Comparison of ENCODE assay signal across 19 cellular contexts in the genomic region with DNA sequence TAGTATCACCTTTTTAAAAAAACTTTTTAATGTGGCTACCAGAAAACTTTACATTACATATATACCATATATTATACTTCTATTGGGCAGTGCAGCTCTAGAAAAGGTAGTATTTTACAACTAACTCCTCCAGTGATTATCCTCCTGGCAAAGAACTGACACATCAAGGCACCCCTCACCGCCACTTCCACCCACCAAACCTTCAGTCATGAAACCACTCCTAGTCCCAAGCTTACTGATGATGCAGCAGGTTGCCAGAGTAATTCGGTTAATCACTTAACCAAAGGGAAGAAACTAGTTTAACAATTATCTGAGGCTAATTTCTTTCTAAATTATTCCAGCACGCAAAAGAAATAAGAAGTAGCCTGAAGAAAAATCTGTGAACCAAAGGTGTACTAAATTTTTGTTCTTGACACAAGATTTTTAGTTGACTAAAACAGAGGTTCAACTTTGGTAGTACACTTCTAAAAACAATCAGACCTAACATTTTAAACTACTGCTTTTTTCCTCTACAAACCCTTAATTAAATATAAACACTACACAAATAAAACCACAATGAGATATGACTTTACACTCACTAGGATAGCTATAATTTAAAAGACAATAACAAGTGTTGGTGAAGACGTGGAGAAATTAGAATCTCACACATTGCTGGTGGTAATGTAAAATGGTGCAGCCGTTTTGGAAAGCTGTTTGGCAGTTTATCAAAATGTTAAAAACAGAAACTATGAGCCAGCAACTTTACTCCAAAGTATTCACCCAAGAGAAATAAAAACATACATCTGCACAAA. TPM values are rescaled to one million over a fixed set of nuclear protein-coding genes. Genes with fewer than 3 reads are reported as not detected.
DNase-seq lines count a peak whose midpoint lies in the region; ATAC-seq, FAIRE-seq and TF ChIP-seq lines count a peak whose summit lies in the region.
"Had no signal": no experiment of that assay in that cellular context is flagged by ENCODE, and none has a peak within 500 bp of the region (broad histone marks: within the 10 kb centered on the region; RNA-seq: fewer than 3 reads in every experiment).

No MANE protein-coding gene starts in this region.

- no peak overlapping the region for H3K27ac ChIP-seq in MM.1S (ENCODE audit: low read length)
- no peak overlapping the region; the same call in 1 of the 2 replicates for H3K27ac ChIP-seq in GM12878 (ENCODE audit: control insufficient read depth, insufficient read depth)
- H3K27ac ChIP-seq: prostate gland, testis had no signal

- TF ChIP-seq CTCF in MM.1S (IDR thresholded peaks at IDR 0.05; ENCODE audit: low read length) (no peak), GM12878 (IDR thresholded peaks at IDR 0.05 in 2 of 3, conservative IDR thresholded peaks at IDR 0.05 in 1 of 3; ENCODE audit: control insufficient read depth in 2 of 3, extremely low read depth in 1 of 3, insufficient read depth in 1 of 3, low read depth in 3 of 3, low read length in 3 of 3) (no peak)

- DNase-seq in MM.1S (peak; percentile 12), GM12878 (ENCODE audit: low read depth, low spot score) (no peak), NCI-H1092 (lab: John Stamatoyannopoulos, UW) (no peak), NCI-H2029 (lab: John Stamatoyannopoulos, UW) (no peak)
- DNase-seq in activated CD4-positive, alpha-beta memory T cell treated with anti-CD3 and anti-CD28 coated beads, Interleukin-2, amount 10 ng/mL, durations not matched to agents 7 days and 5 days: peak; percentile 28
- peak; percentile 56 for DNase-seq in stimulated activated CD8-positive, alpha-beta memory T cell treated with anti-CD3 and anti-CD28 coated beads, Interleukin-4, amount 100 ng/mL, for 48 hours
- DNase-seq: islet precursor cell, mammary epithelial cell, NCI-H187, NCI-H446 treated with DMSO at 0.1 percent for 48 hours, SHP77 treated with DMSO at 0.1 percent for 48 hours, spleen, testis had no signal

- no TSS peak for BruUV-seq in GM12878 (replicated peaks; lab: Mats Ljungman, UMichigan)

- H3K27me3 ChIP-seq in MM.1S (replicated peaks; ENCODE audit: insufficient read depth, low read length) (no peaks in the 10 kb centered on the region), GM12878 (replicated peaks in 1 of 2; ENCODE audit: control insufficient read depth in 2 of 2, insufficient read depth in 2 of 2, low read length in 1 of 2) (no peaks in the 10 kb centered on the region)
- H3K27me3 ChIP-seq: spleen, testis had no signal

- H3K4me3 ChIP-seq in MM.1S (ENCODE audit: low read length) (no peak overlapping the region), GM12878 (no peak overlapping the region)
- H3K4me3 ChIP-seq: prostate gland, spleen, testis had no signal

- POLR2A ChIA-PET in activated CD4-positive, alpha-beta memory T cell treated with anti-CD3 and anti-CD28 coated beads, Interleukin-2, amount 10 ng/mL, durations not matched to agents 7 days and 5 days (lab: Charles Lee): interaction anchor here (1.0 to 3.3 kb wide), 3 partner anchors 15 to 337 kb away, joined by 3 to 28 read pairs (median 3); a partner anchor contains a TSS
- POLR2A ChIA-PET in GM12878 (lab: Charles Lee): interaction anchor here (0.6 to 3.0 kb wide), 7 partner anchors 9 to 249 kb away, joined by 3 to 13 read pairs (median 3); no protein-coding TSS in a partner anchor

- H3K79me2 ChIP-seq in MM.1S (ENCODE audit: low read length): peaks cover 86% of the 10 kb centered on the region
- peaks cover 71% of the 10 kb centered on the region for H3K79me2 ChIP-seq in GM12878 (ENCODE audit: control insufficient read depth, insufficient read depth, low read length)

- no peak overlapping the region for H3K9ac ChIP-seq in MM.1S (ENCODE audit: low read length)
- no peak overlapping the region for H3K9ac ChIP-seq in GM12878 (ENCODE audit: control insufficient read depth, insufficient read depth, low read length)

- TF ChIP-seq RAD21 in GM12878 (IDR thresholded peaks at IDR 0.05; ENCODE audit: insufficient read depth, low read depth, low read length): no peak

- peaks cover 7% of the 10 kb centered on the region for H3K36me3 Mint-ChIP-seq in activated CD4-positive, alpha-beta memory T cell treated with anti-CD3 and anti-CD28 coated beads, Interleukin-2, amount 10 ng/mL, durations not matched to agents 7 days and 5 days (ENCODE audit: low read depth)
- H3K36me3 Mint-ChIP-seq: natural killer cell treated with Interleukin-12 subunit alpha and Interleukin-12 subunit beta and Interleukin-15 and Interleukin-18, amount 100 ng/mL, for 72 hours had no signal

- peaks cover 4% of the 10 kb centered on the region; the same call in 1 of the 2 replicates for H3K4me1 ChIP-seq in MM.1S (ENCODE audit: low read length)
- peaks cover 20% of the 10 kb centered on the region; the same call in 1 of the 2 replicates for H3K4me1 ChIP-seq in GM12878 (ENCODE audit: control insufficient read depth, insufficient read depth, low read length)
- H3K4me1 ChIP-seq: prostate gland had no signal

- peak; percentile 55 for ATAC-seq in GM12878
- no peak for ATAC-seq in HG02970 (IDR thresholded peaks at IDR 0.05; ENCODE audit: low FRiP score, unreplicated experiment)
- ATAC-seq: HCT116 had no signal

- WGBS in GM12878 (ENCODE audit: insufficient coverage, insufficient replicate concordance, low lambda C conversion rate, missing lambda C conversion rate): 72% methylated on average over 5 of the region's 5 CpGs

- no peak for TF ChIP-seq POLR2A in GM12878 (IDR thresholded peaks at IDR 0.05; ENCODE audit: low read depth, low read length)

- CTCF ChIA-PET in activated CD4-positive, alpha-beta memory T cell treated with anti-CD3 and anti-CD28 coated beads, Interleukin-2, amount 10 ng/mL, durations not matched to agents 7 days and 5 days (lab: Charles Lee): interaction anchor here (0.9 to 2.6 kb wide), 3 partner anchors 16 to 173 kb away, joined by 3 to 6 read pairs (median 3); no protein-coding TSS in a partner anchor
- CTCF ChIA-PET in GM12878 (lab: Yijun Ruan, JAX): interaction anchor here (0.5 to 3.3 kb wide), 9 partner anchors 8 to 690 kb away, joined by 3 to 19 read pairs (median 3); a partner anchor contains a TSS

- no peaks in the 10 kb centered on the region for H3K9me2 ChIP-seq in MM.1S (replicated peaks; ENCODE audit: insufficient read depth, low read length)

- no peaks in the 10 kb centered on the region for H4K20me1 ChIP-seq in MM.1S (ENCODE audit: insufficient read depth, low read length)
- no peaks in the 10 kb centered on the region; the same call in 1 of the 2 replicates for H4K20me1 ChIP-seq in GM12878 (ENCODE audit: control insufficient read depth, insufficient read depth)

- no peaks in the 10 kb centered on the region for H3K27me3 Mint-ChIP-seq in activated CD4-positive, alpha-beta memory T cell treated with anti-CD3 and anti-CD28 coated beads, Interleukin-2, amount 10 ng/mL, durations not matched to agents 7 days and 5 days
- H3K27me3 Mint-ChIP-seq: natural killer cell treated with Interleukin-12 subunit alpha and Interleukin-12 subunit beta and Interleukin-15 and Interleukin-18, amount 100 ng/mL, for 72 hours had no signal

- SMC1A ChIA-PET in GM12878 (lab: Charles Lee; ENCODE audit: uncharacterized antibody, unreplicated experiment): interaction anchor here (0.6 to 4.3 kb wide), 18 partner anchors 9 to 108 kb away, joined by 3 to 38 read pairs (median 5); a partner anchor contains a TSS

- H3K27ac Mint-ChIP-seq in activated CD4-positive, alpha-beta memory T cell treated with anti-CD3 and anti-CD28 coated beads, Interleukin-2, amount 10 ng/mL, durations not matched to agents 7 days and 5 days: no peak overlapping the region

- H3K9me3 ChIP-seq in MM.1S (replicated peaks; ENCODE audit: insufficient read depth, low read length) (no peaks in the 10 kb centered on the region), GM12878 (replicated peaks; ENCODE audit: control insufficient read depth, insufficient read depth, low read length) (no peaks in the 10 kb centered on the region)
- H3K9me3 ChIP-seq: prostate gland, spleen, testis had no signal

- H3K4me3 Mint-ChIP-seq in activated CD4-positive, alpha-beta memory T cell treated with anti-CD3 and anti-CD28 coated beads, Interleukin-2, amount 10 ng/mL, durations not matched to agents 7 days and 5 days: no peak overlapping the region

- intact Hi-C loops in GM12878 (cut with micrococcal nuclease; ENCODE audit: unreplicated experiment): no loop called here

- in situ Hi-C loops in GM12878 (cut with MboI): no loop called here

- H3K9me3 Mint-ChIP-seq in activated CD4-positive, alpha-beta memory T cell treated with anti-CD3 and anti-CD28 coated beads, Interleukin-2, amount 10 ng/mL, durations not matched to agents 7 days and 5 days: no peaks in the 10 kb centered on the region
- H3K9me3 Mint-ChIP-seq: natural killer cell treated with Interleukin-12 subunit alpha and Interleukin-12 subunit beta and Interleukin-15 and Interleukin-18, amount 100 ng/mL, for 72 hours had no signal

- H2AFZ ChIP-seq in MM.1S (ENCODE audit: low read length): no peak overlapping the region
- no peak overlapping the region for H2AFZ ChIP-seq in GM12878 (ENCODE audit: control insufficient read depth, low read depth, low read length)

- TF ChIP-seq EP300 in GM12878 (IDR thresholded peaks at IDR 0.05; ENCODE audit: borderline replicate concordance in 1 of 2, control insufficient read depth in 1 of 2, low read depth in 2 of 2, low read length in 2 of 2): no peak

- no peak for FAIRE-seq in GM12878 (lab: Jason Lieb, UNC)
- FAIRE-seq: D721Med, HTR-8/SVneo had no signal

- H3F3A ChIP-seq in MM.1S (ENCODE audit: insufficient read depth, low read length): no peaks in the 10 kb centered on the region

- RAD21 ChIA-PET in GM12878 (lab: Charles Lee; ENCODE audit: unreplicated experiment): interaction anchor here (0.6 to 3.3 kb wide), 9 partner anchors 15 to 173 kb away, joined by 3 to 16 read pairs (median 8); no protein-coding TSS in a partner anchor

- peaks cover 32% of the 10 kb centered on the region for H3K4me1 Mint-ChIP-seq in activated CD4-positive, alpha-beta memory T cell treated with anti-CD3 and anti-CD28 coated beads, Interleukin-2, amount 10 ng/mL, durations not matched to agents 7 days and 5 days

- H3K36me3 ChIP-seq in MM.1S (replicated peaks; ENCODE audit: insufficient read depth, low read length) (no peaks in the 10 kb centered on the region), GM12878 (ENCODE audit: control insufficient read depth in 2 of 2, insufficient read depth in 2 of 2, low read length in 1 of 2) (no peaks in the 10 kb centered on the region)
- H3K36me3 ChIP-seq: prostate gland, spleen had no signal

- no peak overlapping the region for H3K4me2 ChIP-seq in MM.1S (ENCODE audit: low read depth, low read length)
- no peak overlapping the region for H3K4me2 ChIP-seq in GM12878 (ENCODE audit: control insufficient read depth, insufficient read depth)

RNA-seq across cellular contexts. Expression of a gene that starts 16.7 kb away (rescaled TPM):
- 10 to 100 TPM; 32.0 to 32.1 TPM for total RNA-seq in activated CD4-positive, alpha-beta memory T cell treated with anti-CD3 and anti-CD28 coated beads, Interleukin-2, amount 10 ng/mL, durations not matched to agents 7 days and 5 days
- 42.1 and 48.7 TPM in 2 replicates for total RNA-seq in GM12878 (2013; cell fraction: nucleolus; rRNA removed)
- total RNA-seq in GM12878 (2014; rRNA removed) (6.8 and 6.9 TPM in 2 replicates), GM12878 (2014; rRNA removed; fragmentation: Illumina TruSeq; extraction: Trizol) (8.3 and 10.1 TPM in 2 replicates), GM12878 (2021) (33.0 and 38.2 TPM in 2 replicates)
- 7.3 TPM for polyA plus RNA-seq in GM12878 (2011; ENCODE audit: low read depth)
- polyA plus RNA-seq in GM12878 (2011; rRNA removed) (20.3 and 20.4 TPM in 2 replicates), GM12878 (2014; fragmentation: Illumina TruSeq; extraction: Trizol) (45.5 and 48.7 TPM in 2 replicates), GM12878 (2014; fragmentation: Nextera tagmentation; extraction: Ambion mirVana) (1 to 10 TPM; 5.7 to 8.3 TPM), GM12878 (2014; rRNA removed) (11.7 and 15.2 TPM in 2 replicates), GM12878 (2016; fragmentation: Nextera tagmentation; extraction: Ambion mirVana) (10 to 100 TPM in 1 of 2 experiments, 1 to 10 TPM in 1; 4.3 to 18.3 TPM)
- 16.1 and 19.6 TPM in 2 replicates for polyA plus RNA-seq in GM12878 (2011; cell fraction: cytosol; rRNA removed)
- polyA plus RNA-seq in GM12878 (2011; cell fraction: nucleus; rRNA removed): 17.6 and 23.0 TPM in 2 replicates
- polyA plus RNA-seq in GM12878 (2012): 13.7 and 22.4 TPM in 2 replicates
- 39.9 and 55.2 TPM in 2 replicates for polyA minus RNA-seq in GM12878 (2011; rRNA and poly(A)+ RNA removed)
- polyA minus RNA-seq in GM12878 (2011; cell fraction: cytosol; rRNA and poly(A)+ RNA removed): 19.5 and 23.7 TPM in 2 replicates
- 13.8 and 20.2 TPM in 2 replicates for polyA minus RNA-seq in GM12878 (2011; cell fraction: nucleus; rRNA and poly(A)+ RNA removed)

Comparison
In these comparisons a context has a peak if more than half of its experiments do, and no peak if none do; other contexts are left out.
1. DNase-seq: peak in MM.1S (single experiment), activated CD4-positive, alpha-beta memory T cell treated with anti-CD3 and anti-CD28 coated beads, Interleukin-2, amount 10 ng/mL, durations not matched to agents 7 days and 5 days (single experiment) and stimulated activated CD8-positive, alpha-beta memory T cell treated with anti-CD3 and anti-CD28 coated beads, Interleukin-4, amount 100 ng/mL, for 48 hours (single experiment); none in GM12878 (single experiment), NCI-H1092 (single experiment) and NCI-H2029 (single experiment).